ENCODE assay signal across 1 cellular context in the genomic region with DNA sequence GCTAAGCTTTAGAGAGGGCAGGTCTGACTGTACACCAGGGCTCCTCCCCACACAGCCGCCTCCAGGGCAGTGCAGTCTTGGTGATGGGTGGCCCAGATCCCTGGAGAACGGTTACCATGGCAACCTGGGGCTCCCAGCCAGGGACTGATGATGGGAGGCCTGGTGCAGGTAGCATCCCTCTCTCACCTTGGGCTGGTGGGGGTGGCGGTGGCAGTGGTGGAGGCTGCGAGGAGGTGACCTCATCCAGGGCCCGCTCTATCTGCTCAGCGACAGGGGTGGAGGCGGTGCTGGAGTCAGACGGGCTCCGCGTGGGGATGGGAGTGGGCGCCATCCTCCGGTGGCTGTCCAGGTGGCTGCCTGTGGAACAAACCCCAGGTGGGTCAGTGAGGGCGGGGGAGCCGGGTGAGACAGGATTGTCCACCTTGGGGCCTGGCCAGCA.
TF ChIP-seq lines count a peak whose summit lies in the region.

No MANE protein-coding gene starts in this region.

TF ChIP-seq in HepG2, 621 proteins besides CTCF, POLR2A, EP300 and RAD21:
- TF ChIP-seq RFX1 (IDR thresholded peaks at IDR 0.05) (peak; percentile 50), FOXK2 (IDR thresholded peaks at IDR 0.05) (no peak)
